In genomic region chr10:61623101-61623500, GRCh38 we compare ENCODE assay signal across 15 cellular contexts.
DNase-seq lines count a peak whose midpoint lies in the region; ATAC-seq and TF ChIP-seq lines count a peak whose summit lies in the region.
"Had no signal": no experiment of that assay in that cellular context is flagged by ENCODE, and none has a peak within 500 bp of the region (broad histone marks: within the 10 kb centered on the region; RNA-seq: fewer than 3 reads in every experiment).

No MANE protein-coding gene starts in this region.

- no peak for ATAC-seq in GM19397 (IDR thresholded peaks at IDR 0.05; ENCODE audit: unreplicated experiment)
- ATAC-seq: PC-3 had no signal

- TF ChIP-seq CTCF in VCaP (conservative IDR thresholded peaks at IDR 0.05): no peak

- DNase-seq in DMS153 (lab: John Stamatoyannopoulos, UW): peak; percentile 58
- no peak for DNase-seq in DMS153 treated with DMSO at 0.1 percent for 48 hours (lab: John Stamatoyannopoulos, UW; ENCODE audit: unreplicated experiment)
- peak; percentile 32 for DNase-seq in left kidney (ENCODE audit: low read depth, low spot score)
- DNase-seq in substantia nigra (lab: John Stamatoyannopoulos, UW): peak in 5 of 49 donors; percentile 7 to 40 (median 9)
- no peak for DNase-seq in effector CD8-positive, alpha-beta T cell (lab: John Stamatoyannopoulos, UW)
- no peak for DNase-seq in islet precursor cell
- DNase-seq: activated B cell treated with CpG ODN at 0.5 μM for 24 hours; activated naive CD4-positive, alpha-beta T cell treated with Interleukin-2 at 50 U/mL for 16 hours; naive B cell; NCI-H226; stimulated activated CD4-positive, alpha-beta T cell treated with anti-CD3 and anti-CD28 coated beads, Interleukin-2, amount 100 ng/mL, for 24 hours had no signal

- H3K27ac ChIP-seq in VCaP: peak overlapping the region; percentile 18; the same call in 1 of the 2 replicates
- peak overlapping the region; percentile 13 for H3K27ac ChIP-seq in substantia nigra (ENCODE audit: low read depth, low read length, poor library complexity, severe bottlenecking)
- H3K27ac ChIP-seq: 22Rv1 had no signal

Comparison
In these comparisons a context has a peak if more than half of its experiments do, and no peak if none do; other contexts are left out.
1. DNase-seq: peak in DMS153 (single experiment) and left kidney (single experiment); none in DMS153 treated with DMSO at 0.1 percent for 48 hours (single experiment), effector CD8-positive, alpha-beta T cell (single experiment) and islet precursor cell (single experiment).